15 cellular contexts compared by ENCODE assay signal in the genomic region with DNA sequence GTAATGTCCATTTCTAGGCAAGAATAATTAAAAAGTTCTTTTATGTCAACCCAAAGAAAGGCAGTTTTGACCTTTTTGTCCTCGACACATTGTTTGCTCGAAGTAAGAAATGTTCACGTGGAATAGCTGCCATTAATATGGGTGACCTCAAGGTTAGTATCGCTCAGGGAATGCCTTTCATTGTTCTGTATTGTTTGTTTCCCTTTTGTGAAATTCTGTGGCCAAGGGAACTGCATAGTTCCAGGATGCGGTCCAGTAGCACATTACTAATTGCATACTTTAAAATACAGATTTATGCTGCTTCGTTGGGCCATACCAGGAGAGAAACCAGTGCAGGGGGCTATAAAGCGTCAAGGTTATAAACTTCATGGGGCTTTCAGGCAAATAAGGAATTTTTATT.
A peak's percentile ranks its signal among the peaks of the same experiment; 100 is the strongest.
DNase-seq lines count a peak whose midpoint lies in the region; ATAC-seq and TF ChIP-seq lines count a peak whose summit lies in the region.
"Had no signal": no experiment of that assay in that cellular context is flagged by ENCODE, and none has a peak within 500 bp of the region (broad histone marks: within the 10 kb centered on the region; RNA-seq: fewer than 3 reads in every experiment).

No MANE protein-coding gene starts in this region.

- no peak overlapping the region for H3K27ac Mint-ChIP-seq in activated CD8-positive, alpha-beta T cell treated with anti-CD3 and anti-CD28 coated beads for 36 hours
- H3K27ac Mint-ChIP-seq: activated T-helper 2 cell treated with anti-CD3 and anti-CD28 coated beads, Interferon-gamma antibody, Interleukin-2, Interleukin-4, amounts not matched to agents 10 μg/mL and 5 μg/mL and 100 μg/mL, durations not matched to agents 14 hours and 24 hours and 36 hours; CD4-positive, CD25-positive, alpha-beta regulatory T cell had no signal

- H3K14ac ChIP-seq in neuronal stem cell (ENCODE audit: low read length): no peak overlapping the region

- no peak overlapping the region for H3K4me3 Mint-ChIP-seq in activated CD8-positive, alpha-beta T cell treated with anti-CD3 and anti-CD28 coated beads for 36 hours
- H3K4me3 Mint-ChIP-seq: CD4-positive, CD25-positive, alpha-beta regulatory T cell had no signal

- 47 to 53% methylated on average over 7 of the region's 7 CpGs for WGBS in heart right ventricle, 2 donors
- no CpG with 5 or more reads among the region's 7 CpGs for WGBS in neuronal stem cell (ENCODE audit: extremely low coverage in 2 of 2, insufficient read length in 2 of 2, insufficient replicate concordance in 1 of 2), 2 donors

- no peaks in the 10 kb centered on the region for H3K9me3 Mint-ChIP-seq in activated CD8-positive, alpha-beta T cell treated with anti-CD3 and anti-CD28 coated beads for 36 hours
- H3K9me3 Mint-ChIP-seq: activated T-helper 2 cell treated with anti-CD3 and anti-CD28 coated beads, Interferon-gamma antibody, Interleukin-2, Interleukin-4, amounts not matched to agents 10 μg/mL and 5 μg/mL and 100 μg/mL, durations not matched to agents 14 hours and 24 hours and 36 hours; CD4-positive, CD25-positive, alpha-beta regulatory T cell had no signal

- H3K4me1 ChIP-seq in heart right ventricle: peaks cover 0 to 31% (median 23%) of the 10 kb centered on the region in 9 donors
- peaks cover 11 to 12% of the 10 kb centered on the region in 2 donors for H3K4me1 ChIP-seq in neuronal stem cell (ENCODE audit: control insufficient read depth in 2 of 2, insufficient read depth in 1 of 2, low read depth in 1 of 2, low read length in 2 of 2)
- H3K4me1 ChIP-seq: gastrocnemius medialis had no signal

- H3K36me3 ChIP-seq in heart right ventricle (no peaks in the 10 kb centered on the region), neuronal stem cell (replicated peaks in 1 of 2; ENCODE audit: control insufficient read depth in 2 of 2, insufficient read depth in 2 of 2, low read length in 2 of 2) (no peaks in the 10 kb centered on the region)
- H3K36me3 ChIP-seq: gastrocnemius medialis had no signal

- H3K9ac ChIP-seq in neuronal stem cell (ENCODE audit: low read depth, low read length, poor library complexity): no peak overlapping the region

- peak; percentile 31 to 89 (median 80) for ATAC-seq in heart right ventricle
- ATAC-seq in activated CD8-positive, alpha-beta T cell treated with anti-CD3 and anti-CD28 coated beads for 36 hours: no peak
- no peak for ATAC-seq in HG03045 (IDR thresholded peaks at IDR 0.05; ENCODE audit: unreplicated experiment)

- H4K8ac ChIP-seq in neuronal stem cell (ENCODE audit: low read depth, low read length): no peak overlapping the region

- H3K4me2 ChIP-seq in neuronal stem cell (ENCODE audit: insufficient read depth, low read length, poor library complexity, severe bottlenecking): peak overlapping the region; percentile 43

- H2BK15ac ChIP-seq in neuronal stem cell (ENCODE audit: low read length): no peak overlapping the region

- DNase-seq in EH (ENCODE audit: low read depth) (peak; percentile 87), astrocyte of the hippocampus (ENCODE audit: low read depth, low spot score) (peak; percentile 94), heart right ventricle (no peak), neuronal stem cell (ENCODE audit: low spot score) (peak; percentile 71), EL (no peak)
- DNase-seq in stimulated activated CD4-positive, alpha-beta T cell treated with anti-CD3 and anti-CD28 coated beads, Interleukin-2, amount 100 ng/mL, for 48 hours: no peak
- DNase-seq in activated CD8-positive, alpha-beta T cell treated with anti-CD3 and anti-CD28 coated beads for 36 hours: no peak
- DNase-seq: activated CD4-positive, alpha-beta T cell treated with anti-CD3 and anti-CD28 coated beads for 48 hours; CD4-positive, CD25-positive, alpha-beta regulatory T cell; cerebellar nuclear complex; gastrocnemius medialis; NCI-H2171 had no signal

- no peaks in the 10 kb centered on the region for H3K4me1 Mint-ChIP-seq in activated CD8-positive, alpha-beta T cell treated with anti-CD3 and anti-CD28 coated beads for 36 hours (ENCODE audit: low read depth)
- H3K4me1 Mint-ChIP-seq: CD4-positive, CD25-positive, alpha-beta regulatory T cell had no signal

- no peak overlapping the region for H3K4ac ChIP-seq in neuronal stem cell (ENCODE audit: low read length)

- H2AK5ac ChIP-seq in neuronal stem cell (ENCODE audit: low read depth, low read length): no peak overlapping the region

- intact Hi-C loops in heart right ventricle (cut with DNase I): loop anchor here in 2 of 10 donors (10.0 kb wide), 2 partner anchors 110 to 190 kb away; no protein-coding TSS in a partner anchor
- intact Hi-C loops in activated CD8-positive, alpha-beta T cell treated with anti-CD3 and anti-CD28 coated beads for 36 hours (cut with micrococcal nuclease): no loop called here

- H3K27me3 ChIP-seq in heart right ventricle: no peaks in the 10 kb centered on the region
- H3K27me3 ChIP-seq in neuronal stem cell (ENCODE audit: control insufficient read depth in 3 of 3, insufficient read depth in 3 of 3, low read depth in 1 of 3, low read length in 3 of 3): no peaks in the 10 kb centered on the region
- H3K27me3 ChIP-seq: gastrocnemius medialis had no signal

- H3K4me3 ChIP-seq in heart right ventricle: no peak overlapping the region
- H3K4me3 ChIP-seq in neuronal stem cell (ENCODE audit: low read length in 2 of 2): no peak overlapping the region
- H3K4me3 ChIP-seq: gastrocnemius medialis, lung had no signal

- H3K36me3 Mint-ChIP-seq in activated CD8-positive, alpha-beta T cell treated with anti-CD3 and anti-CD28 coated beads for 36 hours (ENCODE audit: low read depth): no peaks in the 10 kb centered on the region
- H3K36me3 Mint-ChIP-seq: CD4-positive, CD25-positive, alpha-beta regulatory T cell had no signal

- H3K27me3 Mint-ChIP-seq in activated CD8-positive, alpha-beta T cell treated with anti-CD3 and anti-CD28 coated beads for 36 hours: peaks cover 3% of the 10 kb centered on the region
- H3K27me3 Mint-ChIP-seq: CD4-positive, CD25-positive, alpha-beta regulatory T cell had no signal

- H3K9me3 ChIP-seq in heart right ventricle (no peaks in the 10 kb centered on the region), neuronal stem cell (replicated peaks in 1 of 2; ENCODE audit: control insufficient read depth in 2 of 2, insufficient read depth in 1 of 2, low read depth in 1 of 2, low read length in 2 of 2) (no peaks in the 10 kb centered on the region)
- H3K9me3 ChIP-seq: gastrocnemius medialis had no signal

- POLR2A ChIA-PET in activated CD8-positive, alpha-beta T cell treated with anti-CD3 and anti-CD28 coated beads for 36 hours (lab: Charles Lee): no interaction called here

- no peak overlapping the region for H3K23ac ChIP-seq in neuronal stem cell (ENCODE audit: low read depth, low read length, poor library complexity)

- TF ChIP-seq CTCF in heart right ventricle (IDR thresholded peaks at IDR 0.05): no peak
- no peak for TF ChIP-seq CTCF in activated CD8-positive, alpha-beta T cell treated with anti-CD3 and anti-CD28 coated beads for 36 hours (IDR thresholded peaks at IDR 0.05)

- CTCF ChIA-PET in activated CD8-positive, alpha-beta T cell treated with anti-CD3 and anti-CD28 coated beads for 36 hours (lab: Charles Lee): interaction anchor here (1.8 kb wide), 1 partner anchor 18 kb away, joined by 6 read pairs; no protein-coding TSS in a partner anchor

- no peak overlapping the region for H2BK12ac ChIP-seq in neuronal stem cell (ENCODE audit: low read length)

- no peak overlapping the region for H2BK120ac ChIP-seq in neuronal stem cell (ENCODE audit: low read depth, low read length)

- H3K79me1 ChIP-seq in neuronal stem cell (ENCODE audit: low read depth, low read length): no peaks in the 10 kb centered on the region

- no peak overlapping the region for H2AFZ ChIP-seq in neuronal stem cell (ENCODE audit: low read length)

- H4K91ac ChIP-seq in neuronal stem cell (ENCODE audit: low read depth, low read length, poor library complexity): no peak overlapping the region

- H3K27ac ChIP-seq in heart right ventricle (peak overlapping the region; percentile 2 to 86 (median 76)), neuronal stem cell (replicated peaks; ENCODE audit: low read length) (peak overlapping the region; percentile 78)

- H3K18ac ChIP-seq in neuronal stem cell (ENCODE audit: low read length): no peak overlapping the region

- H2BK5ac ChIP-seq in neuronal stem cell (ENCODE audit: low read length): no peak overlapping the region

Comparison
In these comparisons a context has a peak if more than half of its experiments do, and no peak if none do; other contexts are left out.
1. DNase-seq: peak in EH (single experiment), astrocyte of the hippocampus (single experiment) and neuronal stem cell (single experiment); none in heart right ventricle (0 of 2), EL (single experiment), stimulated activated CD4-positive, alpha-beta T cell treated with anti-CD3 and anti-CD28 coated beads, Interleukin-2, amount 100 ng/mL, for 48 hours (0 of 2) and activated CD8-positive, alpha-beta T cell treated with anti-CD3 and anti-CD28 coated beads for 36 hours (single experiment).
2. ATAC-seq: peak in heart right ventricle (8 of 8); none in activated CD8-positive, alpha-beta T cell treated with anti-CD3 and anti-CD28 coated beads for 36 hours (single experiment) and HG03045 (single experiment).